In the genomic region with DNA sequence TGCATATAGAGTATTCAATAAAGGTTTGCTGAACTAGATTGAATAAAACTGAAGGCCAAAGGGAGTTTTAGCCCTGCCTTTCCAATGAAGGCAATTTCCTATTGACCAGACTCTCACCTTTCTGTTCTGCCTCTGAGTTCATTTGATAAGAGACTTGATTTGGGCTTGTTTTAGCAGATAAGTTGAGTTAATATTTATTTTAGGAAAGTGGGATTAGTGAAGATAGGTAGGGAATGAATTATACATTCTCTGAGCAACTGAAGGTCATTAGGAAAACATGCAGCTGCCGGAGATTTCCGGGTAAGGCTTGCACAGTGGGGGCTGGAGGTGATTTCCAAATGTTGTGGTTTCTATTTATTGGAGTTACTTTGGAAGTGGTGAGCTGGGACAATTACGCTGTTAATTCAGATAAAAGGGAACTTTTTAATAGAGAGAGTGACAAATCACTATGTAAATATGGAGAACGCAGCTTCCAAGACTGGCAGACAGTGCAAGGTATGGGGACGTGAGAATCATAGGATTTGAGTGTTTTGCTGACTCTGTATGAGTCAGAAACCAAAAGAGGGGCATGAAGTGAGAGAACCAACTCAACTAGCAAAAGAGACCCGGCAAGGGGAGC, we compare ENCODE assay signal across 17 cellular contexts.
DNase-seq lines count a peak whose midpoint lies in the region; TF ChIP-seq lines count a peak whose summit lies in the region.
"Had no signal": no experiment of that assay in that cellular context is flagged by ENCODE, and none has a peak within 500 bp of the region (broad histone marks: within the 10 kb centered on the region; RNA-seq: fewer than 3 reads in every experiment).

No MANE protein-coding gene starts in this region.

- no peaks in the 10 kb centered on the region for H3K27me3 ChIP-seq in parathyroid adenoma (ENCODE audit: control insufficient read depth, insufficient read depth, low read length)
- H3K27me3 ChIP-seq: foreskin keratinocyte had no signal

- TF ChIP-seq CTCF in choroid plexus epithelial cell (conservative IDR thresholded peaks at IDR 0.05; ENCODE audit: low read depth, low read length) (no peak), parathyroid adenoma (IDR thresholded peaks at IDR 0.05) (no peak)

- peaks cover 17% of the 10 kb centered on the region for H3K4me1 Mint-ChIP-seq in activated T-helper 2 cell treated with anti-CD3 and anti-CD28 coated beads, Interferon-gamma antibody, Interleukin-2, Interleukin-4, amounts not matched to agents 10 μg/mL and 5 μg/mL and 100 μg/mL, durations not matched to agents 14 hours and 24 hours and 36 hours (ENCODE audit: low read depth)

- no peak overlapping the region for H3K27ac Mint-ChIP-seq in activated T-helper 2 cell treated with anti-CD3 and anti-CD28 coated beads, Interferon-gamma antibody, Interleukin-2, Interleukin-4, amounts not matched to agents 10 μg/mL and 5 μg/mL and 100 μg/mL, durations not matched to agents 14 hours and 24 hours and 36 hours
- H3K27ac Mint-ChIP-seq: activated naive CD8-positive, alpha-beta T cell; dendritic cell treated with granulocyte-macrophage colony-stimulating factor and Interleukin-4, amounts not matched to agents 40 ng/mL and 50 ng/mL, for 4 days; stimulated activated effector memory CD8-positive, alpha-beta T cell treated with anti-CD3 and anti-CD28 coated beads, Interleukin-12 subunit alpha, Interleukin-12 subunit beta, amount 100 ng/mL, for 72 hours had no signal

- DNase-seq in DMS53 (lab: John Stamatoyannopoulos, UW) (peak; percentile 84), NCI-H146 treated with DMSO at 0.1 percent for 48 hours (lab: John Stamatoyannopoulos, UW; ENCODE audit: unreplicated experiment) (peak; percentile 86), choroid plexus epithelial cell (ENCODE audit: low read depth) (peak; percentile 41), NCI-H446 treated with DMSO at 0.1 percent for 48 hours (lab: John Stamatoyannopoulos, UW) (no peak), pons (ENCODE audit: low spot score) (no peak)
- DNase-seq in activated T-helper 2 cell treated with anti-CD3 and anti-CD28 coated beads, Interferon-gamma antibody, Interleukin-2, Interleukin-4, amounts not matched to agents 10 μg/mL and 5 μg/mL and 100 μg/mL, durations not matched to agents 14 hours and 24 hours and 36 hours (ENCODE audit: low spot score): no peak
- DNase-seq in activated naive CD4-positive, alpha-beta T cell treated with anti-CD3 and anti-CD28 coated beads, Interleukin-2, amount 50 U/mL, for 16 hours: no peak
- DNase-seq: foreskin keratinocyte; GDM1; immature natural killer cell; NCI-H446; Right ventricle myocardium superior; stimulated activated CD4-positive, alpha-beta T cell treated with anti-CD3 and anti-CD28 coated beads, Interleukin-2, amount 100 ng/mL, for 48 hours had no signal

- no peak overlapping the region for H3K4me3 ChIP-seq in choroid plexus epithelial cell (ENCODE audit: low read depth, low read length)
- H3K4me3 ChIP-seq in parathyroid adenoma (ENCODE audit: low read depth, low read length): no peak overlapping the region

- H3K9me3 ChIP-seq in parathyroid adenoma (ENCODE audit: control insufficient read depth, low read length): no peaks in the 10 kb centered on the region

- H3K9me3 Mint-ChIP-seq in activated T-helper 2 cell treated with anti-CD3 and anti-CD28 coated beads, Interferon-gamma antibody, Interleukin-2, Interleukin-4, amounts not matched to agents 10 μg/mL and 5 μg/mL and 100 μg/mL, durations not matched to agents 14 hours and 24 hours and 36 hours: no peaks in the 10 kb centered on the region
- H3K9me3 Mint-ChIP-seq: dendritic cell treated with granulocyte-macrophage colony-stimulating factor and Interleukin-4, amounts not matched to agents 40 ng/mL and 50 ng/mL, for 4 days had no signal

- no peak overlapping the region for H3K4me2 ChIP-seq in parathyroid adenoma (ENCODE audit: low read length)

- peaks cover 9% of the 10 kb centered on the region for H3K4me1 ChIP-seq in parathyroid adenoma

- H3K27me3 Mint-ChIP-seq in activated T-helper 2 cell treated with anti-CD3 and anti-CD28 coated beads, Interferon-gamma antibody, Interleukin-2, Interleukin-4, amounts not matched to agents 10 μg/mL and 5 μg/mL and 100 μg/mL, durations not matched to agents 14 hours and 24 hours and 36 hours (ENCODE audit: low read depth): no peaks in the 10 kb centered on the region
- H3K27me3 Mint-ChIP-seq: activated naive CD8-positive, alpha-beta T cell; dendritic cell treated with granulocyte-macrophage colony-stimulating factor and Interleukin-4, amounts not matched to agents 40 ng/mL and 50 ng/mL, for 4 days had no signal

- H3K36me3 Mint-ChIP-seq in activated T-helper 2 cell treated with anti-CD3 and anti-CD28 coated beads, Interferon-gamma antibody, Interleukin-2, Interleukin-4, amounts not matched to agents 10 μg/mL and 5 μg/mL and 100 μg/mL, durations not matched to agents 14 hours and 24 hours and 36 hours (ENCODE audit: low read depth): no peaks in the 10 kb centered on the region
- H3K36me3 Mint-ChIP-seq: activated naive CD8-positive, alpha-beta T cell; immature natural killer cell; stimulated activated effector memory CD8-positive, alpha-beta T cell treated with anti-CD3 and anti-CD28 coated beads, Interleukin-12 subunit alpha, Interleukin-12 subunit beta, amount 100 ng/mL, for 72 hours had no signal

- H3K79me2 ChIP-seq in parathyroid adenoma: no peaks in the 10 kb centered on the region

- intact Hi-C loops in activated T-helper 2 cell treated with anti-CD3 and anti-CD28 coated beads, Interferon-gamma antibody, Interleukin-2, Interleukin-4, amounts not matched to agents 10 μg/mL and 5 μg/mL and 100 μg/mL, durations not matched to agents 14 hours and 24 hours and 36 hours (cut with micrococcal nuclease): no loop called here

- H3K27ac ChIP-seq in parathyroid adenoma: no peak overlapping the region
- H3K27ac ChIP-seq: foreskin keratinocyte had no signal

- H2AFZ ChIP-seq in parathyroid adenoma: peak overlapping the region; percentile 33

- no peak overlapping the region for H3K4me3 Mint-ChIP-seq in activated T-helper 2 cell treated with anti-CD3 and anti-CD28 coated beads, Interferon-gamma antibody, Interleukin-2, Interleukin-4, amounts not matched to agents 10 μg/mL and 5 μg/mL and 100 μg/mL, durations not matched to agents 14 hours and 24 hours and 36 hours (ENCODE audit: low read depth)
- H3K4me3 Mint-ChIP-seq: activated naive CD8-positive, alpha-beta T cell; dendritic cell treated with granulocyte-macrophage colony-stimulating factor and Interleukin-4, amounts not matched to agents 40 ng/mL and 50 ng/mL, for 4 days; immature natural killer cell; stimulated activated effector memory CD8-positive, alpha-beta T cell treated with anti-CD3 and anti-CD28 coated beads, Interleukin-12 subunit alpha, Interleukin-12 subunit beta, amount 100 ng/mL, for 72 hours had no signal

- no peak overlapping the region for H3K9ac ChIP-seq in parathyroid adenoma

- no peaks in the 10 kb centered on the region for H3K36me3 ChIP-seq in parathyroid adenoma (ENCODE audit: control insufficient read depth, insufficient read depth, low read length)

Comparison
In these comparisons a context has a peak if more than half of its experiments do, and no peak if none do; other contexts are left out.
1. DNase-seq: peak in DMS53 (single experiment), NCI-H146 treated with DMSO at 0.1 percent for 48 hours (single experiment) and choroid plexus epithelial cell (single experiment); none in NCI-H446 treated with DMSO at 0.1 percent for 48 hours (single experiment), activated T-helper 2 cell treated with anti-CD3 and anti-CD28 coated beads, Interferon-gamma antibody, Interleukin-2, Interleukin-4, amounts not matched to agents 10 μg/mL and 5 μg/mL and 100 μg/mL, durations not matched to agents 14 hours and 24 hours and 36 hours (single experiment), pons (single experiment) and activated naive CD4-positive, alpha-beta T cell treated with anti-CD3 and anti-CD28 coated beads, Interleukin-2, amount 50 U/mL, for 16 hours (single experiment).